In genomic region chr12:32583535-32583934, GRCh38 we compare ENCODE assay signal across 14 cellular contexts.
DNase-seq lines count a peak whose midpoint lies in the region; ATAC-seq and TF ChIP-seq lines count a peak whose summit lies in the region.
"Had no signal": no experiment of that assay in that cellular context is flagged by ENCODE, and none has a peak within 500 bp of the region (broad histone marks: within the 10 kb centered on the region; RNA-seq: fewer than 3 reads in every experiment).

No MANE protein-coding gene starts in this region.

- peaks cover 26% of the 10 kb centered on the region for H3K36me3 Mint-ChIP-seq in Caco-2 (ENCODE audit: insufficient read depth, unreplicated experiment)
- H3K36me3 Mint-ChIP-seq: stimulated activated effector memory CD8-positive, alpha-beta T cell treated with anti-CD3 and anti-CD28 coated beads, Interleukin-12 subunit alpha, Interleukin-12 subunit beta, amount 100 ng/mL, for 72 hours had no signal

- POLR2A ChIA-PET in Caco-2 (lab: Charles Lee), result interaction anchor here (0.5 kb wide), 1 partner anchor 113 kb away, joined by 8 read pairs; no protein-coding TSS in a partner anchor

- H3K9me3 Mint-ChIP-seq in Caco-2 (ENCODE audit: unreplicated experiment), result no peaks in the 10 kb centered on the region
- H3K9me3 Mint-ChIP-seq: stimulated activated effector memory CD8-positive, alpha-beta T cell treated with anti-CD3 and anti-CD28 coated beads, Interleukin-12 subunit alpha, Interleukin-12 subunit beta, amount 100 ng/mL, for 72 hours had no signal

- H3K9me3 ChIP-seq in adipocyte (ENCODE audit: control insufficient read depth, low read length) (no peaks in the 10 kb centered on the region), Caco-2 (no peaks in the 10 kb centered on the region)
- H3K9me3 ChIP-seq: BE2C, lower lobe of right lung had no signal

- H3K4me3 ChIP-seq in ACC112 (ENCODE audit: low read depth, low read length), result no peak overlapping the region
- H3K4me3 ChIP-seq in HL-60 (replicated peaks; ENCODE audit: insufficient read depth, low read length), result no peak overlapping the region
- H3K4me3 ChIP-seq in adipocyte (ENCODE audit: low read length), result no peak overlapping the region
- H3K4me3 ChIP-seq in Caco-2 (ENCODE audit: low read depth, low read length), result no peak overlapping the region
- H3K4me3 ChIP-seq: lower lobe of right lung had no signal

- CTCF ChIA-PET in Caco-2 (lab: Charles Lee), result no interaction called here

- no peak overlapping the region for H2AFZ ChIP-seq in ACC112 (ENCODE audit: low read length, unreplicated experiment)

- H3K4me3 Mint-ChIP-seq in Caco-2 (ENCODE audit: unreplicated experiment), result no peak overlapping the region
- H3K4me3 Mint-ChIP-seq: stimulated activated effector memory CD8-positive, alpha-beta T cell treated with anti-CD3 and anti-CD28 coated beads, Interleukin-12 subunit alpha, Interleukin-12 subunit beta, amount 100 ng/mL, for 72 hours had no signal

- H3K27ac Mint-ChIP-seq in Caco-2 (ENCODE audit: unreplicated experiment), result no peak overlapping the region
- H3K27ac Mint-ChIP-seq: stimulated activated effector memory CD8-positive, alpha-beta T cell treated with anti-CD3 and anti-CD28 coated beads, Interleukin-12 subunit alpha, Interleukin-12 subunit beta, amount 100 ng/mL, for 72 hours had no signal

- H3K9ac ChIP-seq in adipocyte (ENCODE audit: low read length), result no peak overlapping the region

- H3K36me3 ChIP-seq in ACC112 (ENCODE audit: insufficient read depth, low read length), result 0 out of 2 replicates have a peak, but pooled peaks cover 12% of the 10 kb centered on the region
- H3K36me3 ChIP-seq in adipocyte (ENCODE audit: control insufficient read depth, insufficient read depth, low read length, severe bottlenecking), result peaks cover 72% of the 10 kb centered on the region
- peaks cover 3% of the 10 kb centered on the region; the same call in 1 of the 2 replicates for H3K36me3 ChIP-seq in Caco-2 (ENCODE audit: control insufficient read depth, insufficient read depth, low read length)
- H3K36me3 ChIP-seq: BE2C had no signal

- H3K27me3 ChIP-seq in ACC112 (ENCODE audit: insufficient read depth, low read length) (no peaks in the 10 kb centered on the region), HL-60 (ENCODE audit: insufficient read depth, poor library complexity, severe bottlenecking) (no peaks in the 10 kb centered on the region), adipocyte (replicated peaks; ENCODE audit: control insufficient read depth, insufficient read depth, low read length) (no peaks in the 10 kb centered on the region), Caco-2 (replicated peaks; ENCODE audit: control insufficient read depth, insufficient read depth, low read length) (no peaks in the 10 kb centered on the region)
- H3K27me3 ChIP-seq: BE2C had no signal

- intact Hi-C loops in Caco-2 (cut with micrococcal nuclease; ENCODE audit: unreplicated experiment), result no loop called here

- DNase-seq in HL-60 (ENCODE audit: low read depth in 1 of 2, low spot score in 1 of 2) (no peak), adipocyte (ENCODE audit: low read depth) (peak; percentile 76), glomerular visceral epithelial cell (ENCODE audit: extremely low spot score) (peak; percentile 13), Caco-2 (no peak), NCI-H1694 treated with DMSO at 0.1 percent for 48 hours (lab: John Stamatoyannopoulos, UW) (no peak), GM19238 (ENCODE audit: insufficient read length, low spot score) (no peak)
- DNase-seq: activated naive CD4-positive, alpha-beta T cell treated with Interleukin-2 at 50 U/mL for 16 hours; BE2C; effector CD4-positive, alpha-beta T cell; lower lobe of right lung; NCI-H526 treated with DMSO at 0.1 percent for 48 hours had no signal

- H3K27me3 Mint-ChIP-seq in Caco-2 (ENCODE audit: insufficient read depth, unreplicated experiment), result no peaks in the 10 kb centered on the region

- no peak for ATAC-seq in HG03432 (IDR thresholded peaks at IDR 0.05; ENCODE audit: unreplicated experiment)
- ATAC-seq: lower lobe of right lung; stimulated activated effector memory CD8-positive, alpha-beta T cell treated with anti-CD3 and anti-CD28 coated beads, Interleukin-12 subunit alpha, Interleukin-12 subunit beta, amount 100 ng/mL, for 72 hours had no signal

- BruUV-seq in Caco-2 (replicated peaks; lab: Mats Ljungman, UMichigan), result no TSS peak

- H3K4me1 ChIP-seq in ACC112 (ENCODE audit: control insufficient read depth, insufficient read depth, low read length, unreplicated experiment), result peaks cover 40% of the 10 kb centered on the region
- peaks cover 14% of the 10 kb centered on the region for H3K4me1 ChIP-seq in adipocyte (ENCODE audit: control insufficient read depth, insufficient read depth, low read length)
- no peaks in the 10 kb centered on the region for H3K4me1 ChIP-seq in Caco-2
- H3K4me1 ChIP-seq: BE2C had no signal

- H3K4me1 Mint-ChIP-seq in Caco-2 (ENCODE audit: low read depth, unreplicated experiment), result no peaks in the 10 kb centered on the region
- H3K4me1 Mint-ChIP-seq: stimulated activated effector memory CD8-positive, alpha-beta T cell treated with anti-CD3 and anti-CD28 coated beads, Interleukin-12 subunit alpha, Interleukin-12 subunit beta, amount 100 ng/mL, for 72 hours had no signal

- peaks cover 11% of the 10 kb centered on the region for H3K79me2 ChIP-seq in ACC112 (ENCODE audit: control insufficient read depth, insufficient read depth, low read length, unreplicated experiment)

- H3K27ac ChIP-seq in ACC112 (ENCODE audit: low read depth, low read length) (peak overlapping the region; percentile 28), HL-60 (replicated peaks) (peak overlapping the region; percentile 0; the same call in 1 of the 2 replicates)
- H3K27ac ChIP-seq: lower lobe of right lung had no signal

- TF ChIP-seq CTCF in HL-60 (IDR thresholded peaks at IDR 0.05; ENCODE audit: insufficient read depth, low read length) (no peak), Caco-2 (IDR thresholded peaks at IDR 0.05; ENCODE audit: insufficient read depth in 1 of 2, low read depth in 1 of 2, low read length in 1 of 2, severe bottlenecking in 1 of 2, unreplicated experiment in 1 of 2) (no peak)

Comparison
In these comparisons a context has a peak if more than half of its experiments do, and no peak if none do; other contexts are left out.
1. DNase-seq: peak in adipocyte (single experiment) and glomerular visceral epithelial cell (single experiment); none in HL-60 (0 of 2), Caco-2 (0 of 2), NCI-H1694 treated with DMSO at 0.1 percent for 48 hours (single experiment) and GM19238 (single experiment).